Comparison of ENCODE assay signal across 18 cellular contexts in genomic region chr9:134936021-134936761, GRCh38. TPM values are rescaled to one million over a fixed set of nuclear protein-coding genes. Genes with fewer than 3 reads are reported as not detected.
A peak's percentile ranks its signal among the peaks of the same experiment; 100 is the strongest.
DNase-seq lines count a peak whose midpoint lies in the region; ATAC-seq, FAIRE-seq and TF ChIP-seq lines count a peak whose summit lies in the region.
"Had no signal": no experiment of that assay in that cellular context is flagged by ENCODE, and none has a peak within 500 bp of the region (broad histone marks: within the 10 kb centered on the region; RNA-seq: fewer than 3 reads in every experiment).

No MANE protein-coding gene starts in this region.

- H3K9ac ChIP-seq in neural progenitor cell: no peak overlapping the region

- H3K4me2 ChIP-seq in neural progenitor cell: peak overlapping the region; percentile 69

- CTCF ChIA-PET in RWPE1 (lab: Yijun Ruan, JAX): interaction anchor here (0.5 to 0.8 kb wide), 2 partner anchors 190 to 237 kb away, joined by 4 read pairs; no protein-coding TSS in a partner anchor

- H3K27me3 Mint-ChIP-seq in neural progenitor cell (ENCODE audit: insufficient read depth, low read depth): peaks cover 21% of the 10 kb centered on the region

- H3K9me3 ChIP-seq in neural progenitor cell (ENCODE audit: low read depth) (no peaks in the 10 kb centered on the region), HAP-1 (peaks cover 3% of the 10 kb centered on the region; the same call in 1 of the 2 replicates)
- H3K9me3 ChIP-seq: esophagus squamous epithelium, ovary had no signal

- H3K27ac ChIP-seq in RWPE1 (no peak overlapping the region), neural progenitor cell (no peak overlapping the region)
- H3K27ac ChIP-seq: ovary had no signal

- FAIRE-seq in GM18507 (lab: Jason Lieb, UNC): peak; percentile 24
- FAIRE-seq: colon had no signal

- H3K9me3 Mint-ChIP-seq in neural progenitor cell: no peaks in the 10 kb centered on the region
- H3K9me3 Mint-ChIP-seq: CD4-positive, CD25-positive, alpha-beta regulatory T cell had no signal

- H3K36me3 Mint-ChIP-seq in neural progenitor cell: no peaks in the 10 kb centered on the region
- H3K36me3 Mint-ChIP-seq: CD4-positive, CD25-positive, alpha-beta regulatory T cell; memory B cell had no signal

- H3K79me2 ChIP-seq in neural progenitor cell (ENCODE audit: low read depth): no peaks in the 10 kb centered on the region

- H3K36me3 ChIP-seq in neural progenitor cell: no peaks in the 10 kb centered on the region
- no peaks in the 10 kb centered on the region for H3K36me3 ChIP-seq in HAP-1 (replicated peaks)
- H3K36me3 ChIP-seq: esophagus squamous epithelium, ovary had no signal

- H4K20me1 ChIP-seq in neural progenitor cell (ENCODE audit: low read depth): no peaks in the 10 kb centered on the region

- H3K27ac Mint-ChIP-seq in neural progenitor cell: peak overlapping the region; percentile 81
- H3K27ac Mint-ChIP-seq: memory B cell had no signal

- H3K4me1 ChIP-seq in neural progenitor cell: peaks cover 39% of the 10 kb centered on the region
- no peaks in the 10 kb centered on the region for H3K4me1 ChIP-seq in HAP-1
- H3K4me1 ChIP-seq: esophagus squamous epithelium had no signal

- H3K4me3 ChIP-seq in neural progenitor cell (no peak overlapping the region), HAP-1 (no peak overlapping the region)
- H3K4me3 ChIP-seq: esophagus squamous epithelium, ovary had no signal

- peak; percentile 20 for ATAC-seq in GM21619 (IDR thresholded peaks at IDR 0.05; ENCODE audit: unreplicated experiment)

- peaks cover 29% of the 10 kb centered on the region for H3F3A ChIP-seq in neural progenitor cell (ENCODE audit: low read depth)

- POLR2A ChIA-PET in RWPE1 (lab: Yijun Ruan, JAX; ENCODE audit: low non-redundant PET): no interaction called here

- peak overlapping the region; percentile 73 for H3K4me3 Mint-ChIP-seq in neural progenitor cell
- H3K4me3 Mint-ChIP-seq: CD4-positive, CD25-positive, alpha-beta regulatory T cell; memory B cell had no signal

- in situ Hi-C loops in G401 (cut with HindIII; ENCODE audit: low sequenced_read_pairs): no loop called here
- in situ Hi-C loops in HAP-1 (cut with MboI; ENCODE audit: low sequenced_read_pairs): no loop called here

- no peak for DNase-seq in GM18507 (ENCODE audit: extremely low spot score, insufficient read length, low read depth)
- peak; percentile 34 for DNase-seq in RWPE1 (ENCODE audit: low spot score)
- DNase-seq in neural progenitor cell (ENCODE audit: low spot score): no peak
- DNase-seq in G401 (ENCODE audit: low spot score): no peak
- DNase-seq in HT-29 (ENCODE audit: low spot score): no peak
- no peak for DNase-seq in HAP-1 (ENCODE audit: low spot score in 2 of 2)
- no peak for DNase-seq in NCI-H187 (lab: John Stamatoyannopoulos, UW)
- DNase-seq: activated CD4-positive, alpha-beta T cell treated with anti-CD3 and anti-CD28 coated beads for 4 hours; activated T-cell treated with anti-CD3 and anti-CD28 coated beads, Interleukin-2, amount 50 U/mL, for 48 hours; CD4-positive, CD25-positive, alpha-beta regulatory T cell; esophagus squamous epithelium; HCEC 1CT; ovary had no signal

- no peak overlapping the region for H2AFZ ChIP-seq in neural progenitor cell (replicated peaks)

- TF ChIP-seq CTCF in RWPE1 (conservative IDR thresholded peaks at IDR 0.05; ENCODE audit: low read depth) (no peak), neural progenitor cell (IDR thresholded peaks at IDR 0.05) (no peak)

- H3K4me1 Mint-ChIP-seq in neural progenitor cell: peaks cover 57% of the 10 kb centered on the region
- H3K4me1 Mint-ChIP-seq: CD4-positive, CD25-positive, alpha-beta regulatory T cell had no signal

- H3K27me3 ChIP-seq in neural progenitor cell (no peaks in the 10 kb centered on the region), HAP-1 (ENCODE audit: low read depth) (no peaks in the 10 kb centered on the region)
- H3K27me3 ChIP-seq: ovary had no signal

RNA-seq across cellular contexts. Expression of gene FCN1, which starts 18.5 kb away (rescaled TPM):
- total RNA-seq in neural progenitor cell (ENCODE audit: low replicate concordance): not detected in 2 replicates
- not detected in 2 replicates for total RNA-seq in G401 (2014; rRNA removed; shearing (Covaris generic))
- total RNA-seq in HT-29 (2014; rRNA removed; shearing (Covaris generic)): not detected in 2 replicates
- total RNA-seq: CD4-positive, CD25-positive, alpha-beta regulatory T cell; T-helper 1 cell treated with Interleukin-12 subunit alpha and Interleukin-12 subunit beta and Interleukin-4 antibody, amounts not matched to agents 30 ng/mL and 1 ng/mL, for 36 hours had no signal

RNA-seq across cellular contexts. Expression of gene FCN2, which starts 55.6 kb away (rescaled TPM):
- not detected in 2 replicates for total RNA-seq in neural progenitor cell (ENCODE audit: low replicate concordance)
- not detected in 2 replicates for total RNA-seq in G401 (2014; rRNA removed; shearing (Covaris generic))
- total RNA-seq in HT-29 (2014; rRNA removed; shearing (Covaris generic)): not detected in 2 replicates
- total RNA-seq: CD4-positive, CD25-positive, alpha-beta regulatory T cell; esophagus squamous epithelium; T-helper 1 cell treated with Interleukin-12 subunit alpha and Interleukin-12 subunit beta and Interleukin-4 antibody, amounts not matched to agents 30 ng/mL and 1 ng/mL, for 36 hours; temporal lobe had no signal
